36 cellular contexts compared by ENCODE assay signal in genomic region chr9:32331240-32331639, GRCh38.
"Had no signal": no experiment of that assay in that cellular context is flagged by ENCODE, and none has a peak within 500 bp of the region (broad histone marks: within the 10 kb centered on the region; RNA-seq: fewer than 3 reads in every experiment).

No MANE protein-coding gene starts in this region.

- H3K27ac ChIP-seq: ascending aorta, cardiac muscle cell, VCaP had no signal

- H3K27me3 Mint-ChIP-seq: activated naive CD4-positive, alpha-beta T cell treated with anti-CD3 and anti-CD28 coated beads, Interleukin-2, amount 10 ng/mL, durations not matched to agents 7 days and 5 days had no signal

- H3K27me3 ChIP-seq: ascending aorta, cardiac muscle cell had no signal

- H3K36me3 ChIP-seq: ascending aorta, cardiac muscle cell had no signal

- H3K4me3 Mint-ChIP-seq: activated B cell treated with CpG ODN at 0.5 μM for 24 hours; activated CD4-positive, alpha-beta memory T cell treated with anti-CD3 and anti-CD28 coated beads, Interleukin-2, amount 10 ng/mL, durations not matched to agents 7 days and 5 days; activated CD4-positive, alpha-beta T cell treated with anti-CD3 and anti-CD28 coated beads, Interleukin-2, amount 10 ng/mL, durations not matched to agents 7 days and 5 days; activated CD8-positive, alpha-beta memory T cell treated with anti-CD3 and anti-CD28 coated beads, Interleukin-2, amount 10 ng/mL, durations not matched to agents 7 days and 5 days; activated CD8-positive, alpha-beta T cell treated with anti-CD3 and anti-CD28 coated beads, Interleukin-2, amount 10 ng/mL, durations not matched to agents 7 days and 5 days; activated naive CD4-positive, alpha-beta T cell treated with anti-CD3 and anti-CD28 coated beads, Interleukin-2, amount 10 ng/mL, durations not matched to agents 7 days and 5 days; activated naive CD4-positive, alpha-beta T cell treated with anti-CD3 and anti-CD28 coated beads, Interleukin-2, amount 50 U/mL, for 24 hours; activated naive CD8-positive, alpha-beta T cell; activated naive CD8-positive, alpha-beta T cell treated with anti-CD3 and anti-CD28 coated beads, Interleukin-2, amount 10 ng/mL, durations not matched to agents 7 days and 5 days; activated naive CD8-positive, alpha-beta T cell treated with anti-CD3 and anti-CD28 coated beads, Interleukin-2, amount 50 U/mL, for 24 hours; activated T-cell treated with anti-CD3 and anti-CD28 coated beads, Interleukin-2, amount 50 U/mL, for 24 hours; brain; central memory CD8-positive, alpha-beta T cell; T-helper 1 cell treated with Interleukin-12 subunit alpha and Interleukin-12 subunit beta and Interleukin-4 antibody, amounts not matched to agents 30 μg/mL and 1 μg/mL, for 36 hours; T-helper 2 cell treated with Interferon-gamma antibody and Interleukin-4, amounts not matched to agents 5 μg/mL and 100 μg/mL, for 36 hours had no signal

- H3K36me3 Mint-ChIP-seq: activated CD8-positive, alpha-beta memory T cell treated with anti-CD3 and anti-CD28 coated beads, Interleukin-2, amount 10 ng/mL, durations not matched to agents 7 days and 5 days; activated naive CD4-positive, alpha-beta T cell treated with anti-CD3 and anti-CD28 coated beads, Interleukin-2, amount 10 ng/mL, durations not matched to agents 7 days and 5 days; activated naive CD4-positive, alpha-beta T cell treated with anti-CD3 and anti-CD28 coated beads, Interleukin-2, amount 50 U/mL, for 24 hours; activated naive CD8-positive, alpha-beta T cell; activated naive CD8-positive, alpha-beta T cell treated with anti-CD3 and anti-CD28 coated beads, Interleukin-2, amount 10 ng/mL, durations not matched to agents 7 days and 5 days; brain had no signal

- H3K4me1 Mint-ChIP-seq: activated B cell treated with CpG ODN at 0.5 μM for 24 hours; activated CD4-positive, alpha-beta memory T cell treated with anti-CD3 and anti-CD28 coated beads, Interleukin-2, amount 10 ng/mL, durations not matched to agents 7 days and 5 days; activated CD4-positive, alpha-beta T cell treated with anti-CD3 and anti-CD28 coated beads, Interleukin-2, amount 10 ng/mL, durations not matched to agents 7 days and 5 days; activated CD8-positive, alpha-beta memory T cell treated with anti-CD3 and anti-CD28 coated beads, Interleukin-2, amount 10 ng/mL, durations not matched to agents 7 days and 5 days; activated naive CD4-positive, alpha-beta T cell treated with anti-CD3 and anti-CD28 coated beads, Interleukin-2, amount 10 ng/mL, durations not matched to agents 7 days and 5 days; activated naive CD4-positive, alpha-beta T cell treated with anti-CD3 and anti-CD28 coated beads, Interleukin-2, amount 50 U/mL, for 24 hours; activated naive CD8-positive, alpha-beta T cell treated with anti-CD3 and anti-CD28 coated beads, Interleukin-2, amount 10 ng/mL, durations not matched to agents 7 days and 5 days; activated naive CD8-positive, alpha-beta T cell treated with anti-CD3 and anti-CD28 coated beads, Interleukin-2, amount 50 U/mL, for 24 hours; brain; central memory CD8-positive, alpha-beta T cell had no signal

- FAIRE-seq: bronchial epithelial cell had no signal

- H3K4me1 ChIP-seq: ascending aorta had no signal

- H3K4me3 ChIP-seq: ascending aorta, cardiac muscle cell had no signal

- ATAC-seq: activated CD8-positive, alpha-beta memory T cell treated with anti-CD3 and anti-CD28 coated beads, Interleukin-2, amount 10 ng/mL, durations not matched to agents 7 days and 5 days; activated CD8-positive, alpha-beta T cell treated with anti-CD3 and anti-CD28 coated beads, Interleukin-2, amount 10 ng/mL, durations not matched to agents 7 days and 5 days; activated naive CD8-positive, alpha-beta T cell treated with anti-CD3 and anti-CD28 coated beads, Interleukin-2, amount 50 U/mL, for 24 hours had no signal

- H3K9me3 Mint-ChIP-seq: activated B cell treated with CpG ODN at 0.5 μM for 24 hours; activated CD4-positive, alpha-beta memory T cell treated with anti-CD3 and anti-CD28 coated beads, Interleukin-2, amount 10 ng/mL, durations not matched to agents 7 days and 5 days; activated CD4-positive, alpha-beta T cell treated with anti-CD3 and anti-CD28 coated beads, Interleukin-2, amount 10 ng/mL, durations not matched to agents 7 days and 5 days; activated naive CD4-positive, alpha-beta T cell treated with anti-CD3 and anti-CD28 coated beads, Interleukin-2, amount 10 ng/mL, durations not matched to agents 7 days and 5 days; activated naive CD4-positive, alpha-beta T cell treated with anti-CD3 and anti-CD28 coated beads, Interleukin-2, amount 50 U/mL, for 24 hours; activated naive CD8-positive, alpha-beta T cell treated with anti-CD3 and anti-CD28 coated beads, Interleukin-2, amount 10 ng/mL, durations not matched to agents 7 days and 5 days; activated naive CD8-positive, alpha-beta T cell treated with anti-CD3 and anti-CD28 coated beads, Interleukin-2, amount 50 U/mL, for 24 hours; activated T-cell treated with anti-CD3 and anti-CD28 coated beads, Interleukin-2, amount 50 U/mL, for 24 hours; activated T-helper 2 cell treated with anti-CD3 and anti-CD28 coated beads, Interferon-gamma antibody, Interleukin-2, Interleukin-4, amounts not matched to agents 10 μg/mL and 5 μg/mL and 100 μg/mL, durations not matched to agents 14 hours and 24 hours and 36 hours; central memory CD8-positive, alpha-beta T cell; T-helper 1 cell treated with Interleukin-12 subunit alpha and Interleukin-12 subunit beta and Interleukin-4 antibody, amounts not matched to agents 30 μg/mL and 1 μg/mL, for 36 hours; T-helper 2 cell treated with Interferon-gamma antibody and Interleukin-4, amounts not matched to agents 5 μg/mL and 100 μg/mL, for 36 hours had no signal

- H3K9me3 ChIP-seq: ascending aorta had no signal

- DNase-seq: activated B cell treated with CpG ODN at 0.5 μM for 24 hours; activated CD4-positive, alpha-beta memory T cell treated with anti-CD3 and anti-CD28 coated beads, Interleukin-2, amount 10 ng/mL, durations not matched to agents 7 days and 5 days; activated CD4-positive, alpha-beta T cell treated with anti-CD3 and anti-CD28 coated beads for 4 hours; activated CD4-positive, alpha-beta T cell treated with anti-CD3 and anti-CD28 coated beads, Interleukin-2, amount 10 ng/mL, durations not matched to agents 7 days and 5 days; activated CD4-positive, alpha-beta T cell treated with anti-CD3 and anti-CD28 coated beads, Interleukin-2, amount 50 U/mL, for 48 hours; activated CD4-positive, CD25-positive, alpha-beta regulatory T cell treated with anti-CD3 and anti-CD28 coated beads, Interleukin-2, amount 50 U/mL, for 72 hours; activated CD8-positive, alpha-beta memory T cell treated with anti-CD3 and anti-CD28 coated beads for 24 hours; activated CD8-positive, alpha-beta memory T cell treated with anti-CD3 and anti-CD28 coated beads, Interleukin-2, amount 10 ng/mL, durations not matched to agents 7 days and 5 days; activated CD8-positive, alpha-beta memory T cell treated with anti-CD3 and anti-CD28 coated beads, Interleukin-2, amount 50 U/mL, for 48 hours; activated CD8-positive, alpha-beta T cell treated with anti-CD3 and anti-CD28 coated beads, Interleukin-2, amount 10 ng/mL, durations not matched to agents 7 days and 5 days; activated effector memory CD4-positive, alpha-beta T cell treated with Interleukin-2 at 50 U/mL for 16 hours; activated gamma-delta T cell; activated naive CD4-positive, alpha-beta T cell treated with anti-CD3 and anti-CD28 coated beads, Interleukin-2, amount 10 ng/mL, durations not matched to agents 7 days and 5 days; activated naive CD4-positive, alpha-beta T cell treated with Interleukin-2 at 50 U/mL for 16 hours; activated naive CD8-positive, alpha-beta T cell treated with anti-CD3 and anti-CD28 coated beads, Interleukin-2, amount 10 ng/mL, durations not matched to agents 7 days and 5 days; activated naive CD8-positive, alpha-beta T cell treated with anti-CD3 and anti-CD28 coated beads, Interleukin-2, amount 50 U/mL, for 24 hours; activated T-cell treated with anti-CD3 and anti-CD28 coated beads, Interleukin-2, amount 50 U/mL, for 24 hours; activated T-cell treated with anti-CD3 and anti-CD28 coated beads, Interleukin-2, amount 50 U/mL, for 48 hours; amygdala; anterior cingulate cortex; caudate nucleus; cerebellar nuclear complex; T-helper 1 cell; T-helper 2 cell; T-helper 9 cell had no signal

- H3K27ac Mint-ChIP-seq: activated B cell treated with CpG ODN at 0.5 μM for 24 hours; activated CD4-positive, alpha-beta memory T cell treated with anti-CD3 and anti-CD28 coated beads, Interleukin-2, amount 10 ng/mL, durations not matched to agents 7 days and 5 days; activated CD4-positive, alpha-beta T cell treated with anti-CD3 and anti-CD28 coated beads, Interleukin-2, amount 10 ng/mL, durations not matched to agents 7 days and 5 days; activated CD8-positive, alpha-beta memory T cell treated with anti-CD3 and anti-CD28 coated beads, Interleukin-2, amount 10 ng/mL, durations not matched to agents 7 days and 5 days; activated CD8-positive, alpha-beta T cell treated with anti-CD3 and anti-CD28 coated beads, Interleukin-2, amount 10 ng/mL, durations not matched to agents 7 days and 5 days; activated naive CD4-positive, alpha-beta T cell treated with anti-CD3 and anti-CD28 coated beads, Interleukin-2, amount 10 ng/mL, durations not matched to agents 7 days and 5 days; activated naive CD4-positive, alpha-beta T cell treated with anti-CD3 and anti-CD28 coated beads, Interleukin-2, amount 50 U/mL, for 24 hours; activated naive CD8-positive, alpha-beta T cell; activated naive CD8-positive, alpha-beta T cell treated with anti-CD3 and anti-CD28 coated beads, Interleukin-2, amount 10 ng/mL, durations not matched to agents 7 days and 5 days; activated naive CD8-positive, alpha-beta T cell treated with anti-CD3 and anti-CD28 coated beads, Interleukin-2, amount 50 U/mL, for 24 hours; activated T-cell treated with anti-CD3 and anti-CD28 coated beads, Interleukin-2, amount 50 U/mL, for 24 hours; activated T-helper 2 cell treated with anti-CD3 and anti-CD28 coated beads, Interferon-gamma antibody, Interleukin-2, Interleukin-4, amounts not matched to agents 10 μg/mL and 5 μg/mL and 100 μg/mL, durations not matched to agents 14 hours and 24 hours and 36 hours; brain; T-helper 1 cell treated with Interleukin-12 subunit alpha and Interleukin-12 subunit beta and Interleukin-4 antibody, amounts not matched to agents 30 μg/mL and 1 μg/mL, for 36 hours; T-helper 2 cell treated with Interferon-gamma antibody and Interleukin-4, amounts not matched to agents 5 μg/mL and 100 μg/mL, for 36 hours had no signal
